In genomic region chr13:51396352-51396751, GRCh38 we compare ENCODE assay signal across 1 cellular context.
TF ChIP-seq lines count a peak whose summit lies in the region.

No MANE protein-coding gene starts in this region.

TF ChIP-seq in K562, 482 proteins besides CTCF, POLR2A, EP300 and RAD21 (continued from another document):
- TF ChIP-seq ZBTB12 (CRISPR knock-in tag; IDR thresholded peaks at IDR 0.05) (no peak), ZNF134 (CRISPR knock-in tag; conservative IDR thresholded peaks at IDR 0.05) (no peak), FOXA1 (IDR thresholded peaks at IDR 0.05; ENCODE audit: borderline replicate concordance) (no peak), TRIM24 (IDR thresholded peaks at IDR 0.05) (peak; percentile 58 to 79; a peak in 2 of 4 replicates), MEF2D (tag; conservative IDR thresholded peaks at IDR 0.05; ENCODE audit: low read depth) (no peak), VEZF1 (CRISPR knock-in tag; IDR thresholded peaks at IDR 0.05) (no peak), C11orf30 (IDR thresholded peaks at IDR 0.05; ENCODE audit: low read depth) (peak; percentile 20; the same call in 1 of the 2 replicates), ARNT (IDR thresholded peaks at IDR 0.05) (no peak), JUND (IDR thresholded peaks at IDR 0.05; ENCODE audit: borderline replicate concordance, low read depth, low read length) (peak; percentile 51; the same call in 1 of the 2 replicates), JUND (tag; IDR thresholded peaks at IDR 0.05; ENCODE audit: borderline replicate concordance, low read depth, low read length) (no peak; the same call in 2 of the 3 replicates), DMBX1 (CRISPR knock-in tag; IDR thresholded peaks at IDR 0.05; ENCODE audit: borderline replicate concordance) (no peak), CEBPG (CRISPR knock-in tag; IDR thresholded peaks at IDR 0.05) (peak; percentile 90), CEBPG (tag; conservative IDR thresholded peaks at IDR 0.05 in 1 of 2, IDR thresholded peaks at IDR 0.05 in 1 of 2) (peak; percentile 94), MAFG (tag; conservative IDR thresholded peaks at IDR 0.05) (0 out of 2 replicates have a peak, but pooled peaks have one; percentile 16), CEBPB (tag; IDR thresholded peaks at IDR 0.05) (peak; percentile 78), SIRT6 (IDR thresholded peaks at IDR 0.05; ENCODE audit: low read depth, low read length) (no peak), TBL1XR1 (IDR thresholded peaks at IDR 0.05; ENCODE audit: low read length in 2 of 2) (no peak), ZSCAN32 (CRISPR knock-in tag; IDR thresholded peaks at IDR 0.05) (peak; percentile 85), ZBTB17 (CRISPR knock-in tag; IDR thresholded peaks at IDR 0.05) (no peak), ATF4 (CRISPR knock-in tag; IDR thresholded peaks at IDR 0.05) (peak; percentile 92), RCOR1 (IDR thresholded peaks at IDR 0.05; ENCODE audit: borderline replicate concordance in 1 of 2, low read depth in 2 of 2, low read length in 2 of 2) (peak in 1 of 2 experiments; percentile 25; a peak in 1 of 4 replicates), EZH2 (IDR thresholded peaks at IDR 0.05; ENCODE audit: borderline replicate concordance, low read depth, low read length) (no peak), ATF7 (IDR thresholded peaks at IDR 0.05) (peak; percentile 72), IRF9 (tag; IDR thresholded peaks at IDR 0.05) (peak; percentile 41; the same call in 1 of the 2 replicates), ATF3 (IDR thresholded peaks at IDR 0.05) (peak; percentile 94), ATF3 (CRISPR knock-in tag; conservative IDR thresholded peaks at IDR 0.05) (no peak), ZBTB5 (IDR thresholded peaks at IDR 0.05) (no peak), RBM34 (IDR thresholded peaks at IDR 0.05; ENCODE audit: borderline replicate concordance, insufficient read depth, low read length) (no peak), ZNF584 (CRISPR knock-in tag; IDR thresholded peaks at IDR 0.05; ENCODE audit: low read depth) (no peak), CTBP1 (IDR thresholded peaks at IDR 0.05; ENCODE audit: borderline replicate concordance) (peak; percentile 28; the same call in 1 of the 2 replicates), ZNF318 (IDR thresholded peaks at IDR 0.05; ENCODE audit: borderline replicate concordance in 1 of 2, low read depth in 1 of 2) (0 out of 4 replicates have a peak, but pooled peaks of 1 of the 2 experiments have one; percentile 32), PHTF2 (CRISPR knock-in tag; IDR thresholded peaks at IDR 0.05) (no peak), REST (CRISPR knock-in tag; IDR thresholded peaks at IDR 0.05; ENCODE audit: low read depth) (no peak), ZNF41 (CRISPR knock-in tag; conservative IDR thresholded peaks at IDR 0.05) (no peak), NFE2 (IDR thresholded peaks at IDR 0.05; ENCODE audit: low read depth) (peak; percentile 48; the same call in 1 of the 2 replicates)
